In the genomic region with DNA sequence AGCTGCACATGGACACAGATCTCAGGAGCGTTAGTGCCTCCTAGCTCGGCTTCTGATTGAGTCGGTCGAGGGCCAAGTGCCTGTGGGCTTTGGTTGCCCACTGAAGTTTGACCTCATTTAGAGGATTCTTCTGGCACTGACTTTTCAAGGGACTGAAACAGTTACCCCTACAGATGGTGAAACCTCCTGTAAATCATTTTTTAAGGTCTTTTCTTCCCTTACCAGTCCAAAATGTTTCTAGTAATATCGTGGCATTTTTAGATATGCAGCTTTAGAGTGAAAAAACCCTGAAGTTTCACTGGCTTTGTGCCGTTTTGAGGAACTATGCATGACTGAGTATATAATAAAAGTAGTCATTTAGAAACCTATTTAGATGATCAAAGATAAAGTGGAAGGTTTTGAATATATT, we compare ENCODE assay signal across 19 cellular contexts. TPM values are rescaled to one million over a fixed set of nuclear protein-coding genes. Genes with fewer than 3 reads are reported as not detected.
DNase-seq lines count a peak whose midpoint lies in the region; ATAC-seq and TF ChIP-seq lines count a peak whose summit lies in the region.
"Had no signal": no experiment of that assay in that cellular context is flagged by ENCODE, and none has a peak within 500 bp of the region (broad histone marks: within the 10 kb centered on the region; RNA-seq: fewer than 3 reads in every experiment).

No MANE protein-coding gene starts in this region.

- peak overlapping the region; percentile 56 to 76 (median 69) for H3K4me2 ChIP-seq in BLaER1 treated with 17β-estradiol and CSF1 and Interleukin-3, amounts not matched to agents 10 nM and 100 nM

- intact Hi-C loops in body of pancreas (cut with DNase I): no loop called here

- no peaks in the 10 kb centered on the region for H3K27me3 ChIP-seq in BLaER1 treated with 17β-estradiol and CSF1 and Interleukin-3, amounts not matched to agents 10 nM and 100 nM
- no peaks in the 10 kb centered on the region for H3K27me3 ChIP-seq in body of pancreas
- H3K27me3 ChIP-seq in suprapubic skin: no peaks in the 10 kb centered on the region

- TF ChIP-seq POLR2A in body of pancreas (IDR thresholded peaks at IDR 0.05): no peak
- no peak for TF ChIP-seq POLR2A in suprapubic skin (IDR thresholded peaks at IDR 0.05)

- 83 to 86% methylated on average over 6 of the region's 6 CpGs for WGBS in body of pancreas, 2 donors
- 79% methylated on average over 6 of the region's 6 CpGs for WGBS in suprapubic skin

- TF ChIP-seq CTCF in body of pancreas (IDR thresholded peaks at IDR 0.05) (no peak), suprapubic skin (IDR thresholded peaks at IDR 0.05) (no peak)

- H3K36me3 ChIP-seq in BLaER1 treated with 17β-estradiol and CSF1 and Interleukin-3, amounts not matched to agents 10 nM and 100 nM: no peaks in the 10 kb centered on the region
- H3K36me3 ChIP-seq in body of pancreas (replicated peaks in 1 of 2; ENCODE audit: insufficient read depth in 1 of 2, low read depth in 2 of 2) (peaks cover 0 to 5% of the 10 kb centered on the region in 2 donors), suprapubic skin (peaks cover 9% of the 10 kb centered on the region)

- peak overlapping the region in 6 of 11 experiments; percentile 12 to 58 (median 42); a peak in 9 of 22 replicates for H3K27ac ChIP-seq in BLaER1 treated with 17β-estradiol and CSF1 and Interleukin-3, amounts not matched to agents 10 nM and 100 nM
- H3K27ac ChIP-seq in body of pancreas (no peak overlapping the region), suprapubic skin (no peak overlapping the region)

- H3K9me3 ChIP-seq in BLaER1 treated with 17β-estradiol and CSF1 and Interleukin-3, amounts not matched to agents 10 nM and 100 nM (replicated peaks in 1 of 11): no peaks in the 10 kb centered on the region
- H3K9me3 ChIP-seq in body of pancreas: no peaks in the 10 kb centered on the region
- no peaks in the 10 kb centered on the region for H3K9me3 ChIP-seq in suprapubic skin

- DNase-seq in body of pancreas (no peak), suprapubic skin (ENCODE audit: low spot score in 2 of 2) (no peak), NCI-H187 (lab: John Stamatoyannopoulos, UW) (no peak)
- no peak for DNase-seq in stimulated activated naive CD4-positive, alpha-beta T cell treated with Interleukin-2 at 50 U/mL for 16 hours (lab: John Stamatoyannopoulos, UW)
- DNase-seq: activated CD4-positive, alpha-beta T cell treated with anti-CD3 and anti-CD28 coated beads, Interleukin-2, amount 50 U/mL, for 1 hour; amniotic stem cell; CD4-positive, alpha-beta memory T cell; islet precursor cell; MM.1S; NK-92 treated with Interleukin-12 subunit alpha and Interleukin-12 subunit beta, amount 100 ng/mL, for 24 hours; SHP77; stimulated activated naive CD8-positive, alpha-beta T cell treated with anti-CD3 and anti-CD28 coated beads, Interleukin-15, Interleukin-2, amounts not matched to agents 100 U/mL and 50 U/mL, for 24 hours had no signal

- H3K4me3 ChIP-seq in BLaER1 treated with 17β-estradiol and CSF1 and Interleukin-3, amounts not matched to agents 10 nM and 100 nM: no peak overlapping the region
- no peak overlapping the region for H3K4me3 ChIP-seq in body of pancreas
- no peak overlapping the region for H3K4me3 ChIP-seq in suprapubic skin

- no peaks in the 10 kb centered on the region for H4K20me1 ChIP-seq in BLaER1 treated with 17β-estradiol and CSF1 and Interleukin-3, amounts not matched to agents 10 nM and 100 nM

- TF ChIP-seq EP300 in suprapubic skin (IDR thresholded peaks at IDR 0.05): no peak

- peaks cover 0 to 19% (median 12%) of the 10 kb centered on the region in 10 experiments; a peak in 19 of 20 replicates for H3K4me1 ChIP-seq in BLaER1 treated with 17β-estradiol and CSF1 and Interleukin-3, amounts not matched to agents 10 nM and 100 nM
- no peaks in the 10 kb centered on the region for H3K4me1 ChIP-seq in body of pancreas
- H3K4me1 ChIP-seq in suprapubic skin: no peaks in the 10 kb centered on the region

- ATAC-seq in GM19438 (IDR thresholded peaks at IDR 0.05; ENCODE audit: low read depth, unreplicated experiment) (peak; percentile 79), HG02852 (IDR thresholded peaks at IDR 0.05; ENCODE audit: unreplicated experiment) (peak; percentile 81), HG03460 (IDR thresholded peaks at IDR 0.05; ENCODE audit: unreplicated experiment) (peak; percentile 66), body of pancreas (no peak)
- ATAC-seq: stimulated activated naive CD8-positive, alpha-beta T cell treated with anti-CD3 and anti-CD28 coated beads, Interleukin-15, Interleukin-2, amounts not matched to agents 100 U/mL and 50 U/mL, for 24 hours had no signal

- peak overlapping the region in 5 of 11 experiments; percentile 3 to 53 (median 14); a peak in 4 of 22 replicates for H3K9ac ChIP-seq in BLaER1 treated with 17β-estradiol and CSF1 and Interleukin-3, amounts not matched to agents 10 nM and 100 nM

RNA-seq across cellular contexts. Expression of a gene that starts 34.7 kb away (rescaled TPM):
- under 1 TPM in 1 of 2 donors, not detected in 1; 0.52 TPM for total RNA-seq in body of pancreas
- under 1 TPM in 1 of 4 donors, not detected in 3; 0.16 TPM for total RNA-seq in suprapubic skin
- total RNA-seq: A172; CD4-positive, alpha-beta memory T cell; glomerular endothelial cell; HT1080 had no signal

Comparison
In these comparisons a context has a peak if more than half of its experiments do, and no peak if none do; other contexts are left out.
1. H3K27ac ChIP-seq: peak in BLaER1 treated with 17β-estradiol and CSF1 and Interleukin-3, amounts not matched to agents 10 nM and 100 nM (6 of 11); none in body of pancreas (0 of 4) and suprapubic skin (single experiment).